In genomic region chr9:91515074-91515687, GRCh38 we compare ENCODE assay signal across 9 cellular contexts.
A peak's percentile ranks its signal among the peaks of the same experiment; 100 is the strongest.
DNase-seq lines count a peak whose midpoint lies in the region; ATAC-seq and TF ChIP-seq lines count a peak whose summit lies in the region.
"Had no signal": no experiment of that assay in that cellular context is flagged by ENCODE, and none has a peak within 500 bp of the region (broad histone marks: within the 10 kb centered on the region; RNA-seq: fewer than 3 reads in every experiment).

No MANE protein-coding gene starts in this region.

- intact Hi-C loops in dorsolateral prefrontal cortex (cut with DNase I) = no loop called here

- ATAC-seq in GM19372 (IDR thresholded peaks at IDR 0.05; ENCODE audit: low read depth, unreplicated experiment) = peak; percentile 59
- ATAC-seq in HG03039 (IDR thresholded peaks at IDR 0.05; ENCODE audit: unreplicated experiment) = no peak
- ATAC-seq: HCT116 had no signal

- peak overlapping the region in 48 of 59 donors; percentile 1 to 61 (median 28) for H3K4me3 ChIP-seq in dorsolateral prefrontal cortex

- H3K27me3 ChIP-seq in dorsolateral prefrontal cortex = no peaks in the 10 kb centered on the region

- DNase-seq in AG20443 (ENCODE audit: low spot score) = peak; percentile 82
- peak; percentile 60 for DNase-seq in LHCN-M2 (ENCODE audit: low read depth)
- peak in 8 of 10 donors; percentile 6 to 80 (median 70) for DNase-seq in dorsolateral prefrontal cortex
- peak in 38 of 56 donors; percentile 1 to 85 (median 46) for DNase-seq in nucleus accumbens (lab: John Stamatoyannopoulos, UW)
- DNase-seq in NCI-H2081 (lab: John Stamatoyannopoulos, UW) = no peak
- no peak for DNase-seq in NOMO-1 treated with DMSO at 0.1 percent for 48 hours (lab: John Stamatoyannopoulos, UW; ENCODE audit: unreplicated experiment)

- H3K27ac ChIP-seq in dorsolateral prefrontal cortex = no peak overlapping the region

- TF ChIP-seq CTCF in dorsolateral prefrontal cortex (IDR thresholded peaks at IDR 0.05 in 54 of 56, conservative IDR thresholded peaks at IDR 0.05 in 2 of 56; ENCODE audit: low read depth in 1 of 56, partially characterized antibody in 56 of 56) = no peak

Comparison
In these comparisons a context has a peak if more than half of its experiments do, and no peak if none do; other contexts are left out.
1. DNase-seq: peak in AG20443 (single experiment), LHCN-M2 (single experiment), dorsolateral prefrontal cortex (8 of 10) and nucleus accumbens (38 of 56); none in NCI-H2081 (0 of 2) and NOMO-1 treated with DMSO at 0.1 percent for 48 hours (single experiment).